ENCODE assay signal across 10 cellular contexts in genomic region chr17:17191346-17191792, GRCh38. TPM values are rescaled to one million over a fixed set of nuclear protein-coding genes. Genes with fewer than 3 reads are reported as not detected.
DNase-seq lines count a peak whose midpoint lies in the region; ATAC-seq, FAIRE-seq and TF ChIP-seq lines count a peak whose summit lies in the region.
"Had no signal": no experiment of that assay in that cellular context is flagged by ENCODE, and none has a peak within 500 bp of the region (broad histone marks: within the 10 kb centered on the region; RNA-seq: fewer than 3 reads in every experiment).

No MANE protein-coding gene starts in this region.

- peak; percentile 6 to 26; a peak in 3 of 6 replicates for ATAC-seq in A549

- H3K4me2 ChIP-seq in A549 (0 out of 3 replicates have a peak overlapping the region, but pooled peaks have one; percentile 5), endothelial cell of umbilical vein (ENCODE audit: insufficient read depth, low read length) (peak overlapping the region; percentile 37), mammary epithelial cell (ENCODE audit: insufficient read depth, low read depth, low read length) (no peak overlapping the region)
- H3K4me2 ChIP-seq: neural progenitor cell had no signal

- no peaks in the 10 kb centered on the region for H3K9me3 Mint-ChIP-seq in activated naive CD4-positive, alpha-beta T cell treated with anti-CD3 and anti-CD28 coated beads for 36 hours
- H3K9me3 Mint-ChIP-seq: neural progenitor cell had no signal

- H3K27ac ChIP-seq in A549, result 0 out of 6 replicates have a peak overlapping the region, but pooled peaks of 1 of the 2 experiments have one; percentile 14
- H3K27ac ChIP-seq in endothelial cell of umbilical vein (ENCODE audit: insufficient read depth, low read depth, low read length), result peak overlapping the region; percentile 79
- H3K27ac ChIP-seq in mammary epithelial cell (ENCODE audit: insufficient read depth, low read depth, low read length), result no peak overlapping the region
- H3K27ac ChIP-seq: neural progenitor cell had no signal

- no peak overlapping the region for H3K27ac Mint-ChIP-seq in activated naive CD4-positive, alpha-beta T cell treated with anti-CD3 and anti-CD28 coated beads for 36 hours
- H3K27ac Mint-ChIP-seq: neural progenitor cell had no signal

- DNase-seq in A549 (ENCODE audit: low read depth in 1 of 2, low spot score in 1 of 2) (no peak), M059J (ENCODE audit: low read depth) (peak; percentile 77), endothelial cell of umbilical vein (ENCODE audit: low read depth, low spot score) (peak; percentile 93), myocyte (ENCODE audit: low read depth) (peak; percentile 97), erythroblast (lab: John Stamatoyannopoulos, UW) (no peak), SHP77 (lab: John Stamatoyannopoulos, UW) (no peak), mammary epithelial cell (no peak)
- no peak for DNase-seq in activated naive CD4-positive, alpha-beta T cell treated with anti-CD3 and anti-CD28 coated beads for 36 hours

- 0 out of 2 replicates have a peak, but pooled peaks have one; percentile 5 for TF ChIP-seq POLR2A in A549 (IDR thresholded peaks at IDR 0.05; ENCODE audit: low read length)
- peak; percentile 34 for TF ChIP-seq POLR2A in endothelial cell of umbilical vein (IDR thresholded peaks at IDR 0.05; ENCODE audit: low read depth, low read length)
- no peak for TF ChIP-seq POLR2A in erythroblast (IDR thresholded peaks at IDR 0.05; ENCODE audit: low read length)

- dilution Hi-C loops in endothelial cell of umbilical vein (cut with MboI; ENCODE audit: extremely low pct_ligation_motif_present, low sequenced_read_pairs), result no loop called here
- dilution Hi-C loops in mammary epithelial cell (cut with HindIII; ENCODE audit: low sequenced_read_pairs), result no loop called here

- H3K27me3 ChIP-seq in endothelial cell of umbilical vein (ENCODE audit: control insufficient read depth in 2 of 2, insufficient read depth in 2 of 2, low read length in 2 of 2) (no peaks in the 10 kb centered on the region), mammary epithelial cell (ENCODE audit: insufficient read depth, low read length) (no peaks in the 10 kb centered on the region)
- H3K27me3 ChIP-seq: neural progenitor cell had no signal

- H3K79me2 ChIP-seq in endothelial cell of umbilical vein (ENCODE audit: control insufficient read depth, insufficient read depth, low read length) (no peaks in the 10 kb centered on the region), mammary epithelial cell (ENCODE audit: insufficient read depth, low read length) (no peaks in the 10 kb centered on the region)

- FAIRE-seq in A549 (lab: Jason Lieb, UNC) (no peak), endothelial cell of umbilical vein (lab: Jason Lieb, UNC) (peak; percentile 94)
- FAIRE-seq: endometrium had no signal

- H3K4me1 ChIP-seq in A549, result peaks cover 29% of the 10 kb centered on the region
- H3K4me1 ChIP-seq in endothelial cell of umbilical vein (ENCODE audit: control insufficient read depth, extremely low read depth, insufficient read depth, low read length), result peaks cover 21% of the 10 kb centered on the region
- peaks cover 22% of the 10 kb centered on the region for H3K4me1 ChIP-seq in mammary epithelial cell (ENCODE audit: insufficient read depth, low read length)
- H3K4me1 ChIP-seq: neural progenitor cell had no signal

- H3K9me3 ChIP-seq in A549 (no peaks in the 10 kb centered on the region), endothelial cell of umbilical vein (replicated peaks; ENCODE audit: control insufficient read depth, insufficient read depth, low read length) (no peaks in the 10 kb centered on the region), mammary epithelial cell (replicated peaks; ENCODE audit: insufficient read depth, low read length) (no peaks in the 10 kb centered on the region)

- no peak overlapping the region for H3K4me3 Mint-ChIP-seq in activated naive CD4-positive, alpha-beta T cell treated with anti-CD3 and anti-CD28 coated beads for 36 hours
- H3K4me3 Mint-ChIP-seq: neural progenitor cell had no signal

- H3K36me3 ChIP-seq in endothelial cell of umbilical vein (ENCODE audit: control insufficient read depth in 2 of 2, extremely low read depth in 1 of 2, insufficient read depth in 2 of 2, low read length in 2 of 2) (peaks cover 0 to 2% of the 10 kb centered on the region in 2 experiments), mammary epithelial cell (ENCODE audit: insufficient read depth, low read length) (peaks cover 9% of the 10 kb centered on the region)
- H3K36me3 ChIP-seq: neural progenitor cell had no signal

- CTCF ChIA-PET in A549 (lab: Yijun Ruan, JAX), result interaction anchor here (0.6 to 2.6 kb wide), 8 partner anchors 9 to 450 kb away, joined by 3 to 15 read pairs (median 4); no protein-coding TSS in a partner anchor
- CTCF ChIA-PET in endothelial cell of umbilical vein (lab: Charles Lee), result interaction anchor here (1.1 to 3.4 kb wide), 6 partner anchors 8 to 50 kb away, joined by 4 to 16 read pairs (median 6); partner anchors contain the start of gene PLD6
- CTCF ChIA-PET in activated naive CD4-positive, alpha-beta T cell treated with anti-CD3 and anti-CD28 coated beads for 36 hours (lab: Charles Lee), result interaction anchor here (1.3 to 1.8 kb wide), 2 partner anchors 9 to 50 kb away, joined by 4 read pairs; no protein-coding TSS in a partner anchor
- CTCF ChIA-PET in mammary epithelial cell (lab: Charles Lee; ENCODE audit: low non-redundant PET), result no interaction called here

- no peak for TF ChIP-seq RAD21 in A549 (conservative IDR thresholded peaks at IDR 0.05 in 1 of 2, IDR thresholded peaks at IDR 0.05 in 1 of 2)

- H3K9ac ChIP-seq in endothelial cell of umbilical vein (replicated peaks; ENCODE audit: extremely low read depth, insufficient read depth, low read length) (peak overlapping the region; percentile 56), mammary epithelial cell (ENCODE audit: insufficient read depth, low read length) (no peak overlapping the region)
- H3K9ac ChIP-seq: neural progenitor cell had no signal

- peaks cover 6% of the 10 kb centered on the region for H3K4me1 Mint-ChIP-seq in activated naive CD4-positive, alpha-beta T cell treated with anti-CD3 and anti-CD28 coated beads for 36 hours (ENCODE audit: low read depth)

- TSS peak; percentile 8 for BruUV-seq in endothelial cell of umbilical vein (replicated peaks; lab: Mats Ljungman, UMichigan)
- no TSS peak for BruUV-seq in mammary epithelial cell (replicated peaks; lab: Mats Ljungman, UMichigan)

- TF ChIP-seq EP300 in A549 (IDR thresholded peaks at IDR 0.05), result no peak

- no peaks in the 10 kb centered on the region for H3K27me3 Mint-ChIP-seq in activated naive CD4-positive, alpha-beta T cell treated with anti-CD3 and anti-CD28 coated beads for 36 hours (ENCODE audit: low read depth)

- H3K9me1 ChIP-seq in endothelial cell of umbilical vein (replicated peaks; ENCODE audit: control insufficient read depth, extremely low read depth, insufficient read depth, low read length), result no peaks in the 10 kb centered on the region

- H4K20me1 ChIP-seq in endothelial cell of umbilical vein (replicated peaks; ENCODE audit: control insufficient read depth, extremely low read depth, insufficient read depth, low read length), result no peaks in the 10 kb centered on the region
- H4K20me1 ChIP-seq in mammary epithelial cell (ENCODE audit: insufficient read depth, low read length), result no peaks in the 10 kb centered on the region

- TF ChIP-seq CTCF in A549 (IDR thresholded peaks at IDR 0.05) (no peak), endothelial cell of umbilical vein (IDR thresholded peaks at IDR 0.05; ENCODE audit: extremely low read depth in 1 of 2, insufficient read depth in 1 of 2, low read depth in 1 of 2, low read length in 2 of 2) (no peak), mammary epithelial cell (conservative IDR thresholded peaks at IDR 0.05 in 1 of 2, IDR thresholded peaks at IDR 0.05 in 1 of 2; ENCODE audit: extremely low read depth in 1 of 2, insufficient read depth in 1 of 2, low read depth in 1 of 2, low read length in 2 of 2) (no peak)

- WGBS in A549 (ENCODE audit: missing lambda C conversion rate), result 74% methylated on average over 11 of the region's 11 CpGs
- WGBS in mammary epithelial cell (ENCODE audit: low coverage, missing lambda C conversion rate), result 94% methylated on average over 10 of the region's 11 CpGs

- no peak overlapping the region for H3K4me3 ChIP-seq in A549
- H3K4me3 ChIP-seq in endothelial cell of umbilical vein (replicated peaks in 1 of 3; ENCODE audit: insufficient read depth in 1 of 3, low read depth in 1 of 3, low read length in 3 of 3), result no peak overlapping the region
- no peak overlapping the region for H3K4me3 ChIP-seq in mammary epithelial cell (replicated peaks in 1 of 3; ENCODE audit: insufficient read depth in 1 of 3, low read depth in 2 of 3, low read length in 3 of 3)
- H3K4me3 ChIP-seq: neural progenitor cell had no signal

- POLR2A ChIA-PET in A549 (lab: Yijun Ruan, JAX), result interaction anchor here (1.0 kb wide), 1 partner anchor 14 kb away, joined by 3 read pairs; the partner anchor contains the start of gene PLD6
- POLR2A ChIA-PET in endothelial cell of umbilical vein (lab: Charles Lee), result no interaction called here

- H2AFZ ChIP-seq in endothelial cell of umbilical vein (ENCODE audit: low read depth, low read length) (no peak overlapping the region), mammary epithelial cell (ENCODE audit: low read depth, low read length) (no peak overlapping the region)
- H2AFZ ChIP-seq: neural progenitor cell had no signal

- intact Hi-C loops in endothelial cell of umbilical vein (cut with micrococcal nuclease), result loop anchor here (1.0 to 5.0 kb wide), 4 partner anchors 19 to 194 kb away; partner anchors contain the start of gene FLCN
- intact Hi-C loops in activated naive CD4-positive, alpha-beta T cell treated with anti-CD3 and anti-CD28 coated beads for 36 hours (cut with micrococcal nuclease), result no loop called here
- intact Hi-C loops in mammary epithelial cell (cut with micrococcal nuclease), result loop anchor here (5.0 kb wide), 1 partner anchor 49 kb away; no protein-coding TSS in a partner anchor

- in situ Hi-C loops in mammary epithelial cell (cut with MboI; ENCODE audit: low sequenced_read_pairs in 2 of 2), result no loop called here

- no peaks in the 10 kb centered on the region for H3K36me3 Mint-ChIP-seq in activated naive CD4-positive, alpha-beta T cell treated with anti-CD3 and anti-CD28 coated beads for 36 hours (ENCODE audit: low read depth)

RNA-seq across cellular contexts. Expression of gene PLD6, which starts 14.8 kb away (rescaled TPM):
- polyA plus RNA-seq in A549 (2011; rRNA removed), result 5.4 and 5.7 TPM in 2 replicates
- 5.7 and 7.7 TPM in 2 replicates for polyA plus RNA-seq in A549 (2012; cell fraction: cytosol; rRNA removed)
- 6.5 and 9.7 TPM in 2 replicates for polyA plus RNA-seq in A549 (2012; cell fraction: nucleus; rRNA removed)
- 5.6 to 6.6 TPM (median 5.6 TPM) in 3 replicates for polyA plus RNA-seq in A549 (2017; fragmentation: RNase III; extraction: RNeasy Plus Mini Kit Qiagen cat#74134 plus additional on column Dnase treatment)
- 4.5 and 5.1 TPM in 2 replicates for polyA minus RNA-seq in A549 (2011; rRNA and poly(A)+ RNA removed)
- total RNA-seq in M059J (2014; rRNA removed; shearing (Covaris generic)), result not detected in 2 replicates
- 2.7 and 4.4 TPM in 2 replicates for total RNA-seq in endothelial cell of umbilical vein
- 2.9 and 3.5 TPM in 2 replicates for polyA plus RNA-seq in endothelial cell of umbilical vein
- 2.2 and 2.6 TPM in 2 replicates for polyA plus RNA-seq in endothelial cell of umbilical vein (2011; cell fraction: cytosol; rRNA removed)
- 2.4 and 2.9 TPM in 2 replicates for polyA plus RNA-seq in endothelial cell of umbilical vein (2011; cell fraction: nucleus; rRNA removed)
- 2.7 and 3.6 TPM in 2 replicates for polyA plus RNA-seq in endothelial cell of umbilical vein (2012)
- 2.4 and 3.9 TPM in 2 replicates for polyA minus RNA-seq in endothelial cell of umbilical vein
- 2.8 TPM for polyA minus RNA-seq in endothelial cell of umbilical vein (2011; cell fraction: cytosol; rRNA and poly(A)+ RNA removed)
- 0.91 and 0.96 TPM in 2 replicates for polyA minus RNA-seq in endothelial cell of umbilical vein (2011; cell fraction: nucleus; rRNA and poly(A)+ RNA removed)
- total RNA-seq in myocyte, result 8.8 and 9.4 TPM in 2 replicates
- polyA plus RNA-seq in myocyte (2012), result 5.4 TPM
- 1 to 10 TPM; 5.3 to 5.4 TPM for total RNA-seq in activated naive CD4-positive, alpha-beta T cell treated with anti-CD3 and anti-CD28 coated beads for 36 hours
- 1 to 10 TPM; 1.8 to 4.3 TPM for total RNA-seq in mammary epithelial cell
- polyA plus RNA-seq in mammary epithelial cell, result 1.7 TPM
- not detected for polyA minus RNA-seq in mammary epithelial cell

RNA-seq across cellular contexts. Expression of gene FLCN, which starts 45.6 kb away (rescaled TPM):
- polyA plus RNA-seq in A549 (2011; rRNA removed) (14.2 and 16.1 TPM in 2 replicates), A549 (2017; fragmentation: RNase III; extraction: RNeasy Plus Mini Kit Qiagen cat#74134 plus additional on column Dnase treatment) (17.3 to 25.1 TPM (median 22.1 TPM) in 3 replicates), endothelial cell of umbilical vein (37.2 and 38.8 TPM in 2 replicates), mammary epithelial cell (10.5 TPM)
- polyA plus RNA-seq in A549 (2012; cell fraction: cytosol; rRNA removed), result 11.2 and 13.4 TPM in 2 replicates
- 41.2 and 46.0 TPM in 2 replicates for polyA plus RNA-seq in A549 (2012; cell fraction: nucleus; rRNA removed)
- 31.7 and 32.1 TPM in 2 replicates for polyA minus RNA-seq in A549 (2011; rRNA and poly(A)+ RNA removed)
- total RNA-seq in M059J (2014; rRNA removed; shearing (Covaris generic)), result 8.7 and 19.3 TPM in 2 replicates
- total RNA-seq in endothelial cell of umbilical vein (56.9 and 68.9 TPM in 2 replicates), myocyte (66.4 TPM in 2 replicates), mammary epithelial cell (10 to 100 TPM; 41.7 to 59.0 TPM)
- polyA plus RNA-seq in endothelial cell of umbilical vein (2011; cell fraction: cytosol; rRNA removed), result 13.6 and 18.5 TPM in 2 replicates
- polyA plus RNA-seq in endothelial cell of umbilical vein (2011; cell fraction: nucleus; rRNA removed), result 82.1 and 107 TPM in 2 replicates
- polyA plus RNA-seq in endothelial cell of umbilical vein (2012), result 20.9 and 30.4 TPM in 2 replicates
- polyA minus RNA-seq in endothelial cell of umbilical vein (77.0 and 92.0 TPM in 2 replicates), mammary epithelial cell (58.9 TPM)
- 11.9 TPM for polyA minus RNA-seq in endothelial cell of umbilical vein (2011; cell fraction: cytosol; rRNA and poly(A)+ RNA removed)
- polyA minus RNA-seq in endothelial cell of umbilical vein (2011; cell fraction: nucleus; rRNA and poly(A)+ RNA removed), result 45.7 and 58.4 TPM in 2 replicates
- 62.8 TPM for polyA plus RNA-seq in myocyte (2012)
- 10 to 100 TPM; 17.5 to 18.4 TPM for total RNA-seq in activated naive CD4-positive, alpha-beta T cell treated with anti-CD3 and anti-CD28 coated beads for 36 hours

Comparison
In these comparisons a context has a peak if more than half of its experiments do, and no peak if none do; other contexts are left out.
1. DNase-seq: peak in M059J (single experiment), endothelial cell of umbilical vein (single experiment) and myocyte (single experiment); none in A549 (0 of 2), activated naive CD4-positive, alpha-beta T cell treated with anti-CD3 and anti-CD28 coated beads for 36 hours (single experiment), erythroblast (0 of 2), SHP77 (0 of 2) and mammary epithelial cell (single experiment).